ENCODE assay signal across 19 cellular contexts in genomic region chr3:9870978-9871377, GRCh38. TPM values are rescaled to one million over a fixed set of nuclear protein-coding genes. Genes with fewer than 3 reads are reported as not detected.
DNase-seq lines count a peak whose midpoint lies in the region; ATAC-seq and TF ChIP-seq lines count a peak whose summit lies in the region.
"Had no signal": no experiment of that assay in that cellular context is flagged by ENCODE, and none has a peak within 500 bp of the region (broad histone marks: within the 10 kb centered on the region; RNA-seq: fewer than 3 reads in every experiment).

No MANE protein-coding gene starts in this region.

- DNase-seq in AG08395 (ENCODE audit: low spot score) (peak; percentile 24), HFF-Myc (ENCODE audit: extremely low read depth, low read depth) (peak; percentile 51), amniotic stem cell (lab: John Stamatoyannopoulos, UW) (peak; percentile 43), fibroblast of villous mesenchyme (ENCODE audit: low read depth) (peak; percentile 77), GM19238 (ENCODE audit: insufficient read length, low spot score) (no peak), GDM1 (lab: John Stamatoyannopoulos, UW) (no peak)
- DNase-seq: activated CD4-positive, alpha-beta T cell treated with anti-CD3 and anti-CD28 coated beads for 1 hour; activated naive CD4-positive, alpha-beta T cell treated with anti-CD3 and anti-CD28 coated beads, Interleukin-2, amount 50 U/mL, for 16 hours; caudate nucleus; heart left ventricle; islet precursor cell; Kasumi-1; NCI-H187; NCI-H526 treated with DMSO at 0.1 percent for 48 hours; T-helper 2 cell had no signal

- TF ChIP-seq CTCF in HFF-Myc (IDR thresholded peaks at IDR 0.05; ENCODE audit: low read depth, low read length, missing control alignments) (no peak), fibroblast of villous mesenchyme (IDR thresholded peaks at IDR 0.05; ENCODE audit: insufficient read depth, low read depth, low read length) (no peak)

- H3K4me3 ChIP-seq in HFF-Myc (replicated peaks; ENCODE audit: low read depth, low read length) (no peak overlapping the region), fibroblast of villous mesenchyme (ENCODE audit: low read depth, low read length) (no peak overlapping the region)
- H3K4me3 ChIP-seq: heart left ventricle had no signal

- ATAC-seq in HG03280 (IDR thresholded peaks at IDR 0.05; ENCODE audit: unreplicated experiment) (no peak), HG03442 (IDR thresholded peaks at IDR 0.05; ENCODE audit: unreplicated experiment) (no peak)
- ATAC-seq: heart left ventricle; stimulated activated memory B cell treated with anti-CD40 and anti-IgM and Interleukin-4, amounts not matched to agents 10 μg/mL and 1 μg/mL and 100 μg/mL, for 72 hours had no signal

RNA-seq across cellular contexts. Expression of gene CIDEC, which starts 9.1 kb away (rescaled TPM):
- total RNA-seq in fibroblast of villous mesenchyme = not detected in 2 replicates
- total RNA-seq: mononuclear cell had no signal

RNA-seq across cellular contexts. Expression of gene JAGN1, which starts 19.4 kb away (rescaled TPM):
- total RNA-seq in fibroblast of villous mesenchyme = 15.1 and 24.2 TPM in 2 replicates

RNA-seq across cellular contexts. Expression of gene RPUSD3, which starts 27.2 kb away (rescaled TPM):
- total RNA-seq in fibroblast of villous mesenchyme = 28.3 and 31.1 TPM in 2 replicates

RNA-seq across cellular contexts. Expression of gene IL17RE, which starts 31.7 kb away (rescaled TPM):
- 0.43 and 0.64 TPM in 2 replicates for total RNA-seq in fibroblast of villous mesenchyme

RNA-seq across cellular contexts. Expression of gene IL17RC, which starts 45.9 kb away (rescaled TPM):
- 32.8 and 42.8 TPM in 2 replicates for total RNA-seq in fibroblast of villous mesenchyme

Comparison
In these comparisons a context has a peak if more than half of its experiments do, and no peak if none do; other contexts are left out.
1. DNase-seq: peak in AG08395 (single experiment), HFF-Myc (single experiment), amniotic stem cell (single experiment) and fibroblast of villous mesenchyme (single experiment); none in GM19238 (single experiment) and GDM1 (single experiment).